Comparison of ENCODE assay signal across 9 cellular contexts in genomic region chr9:116156621-116157314, GRCh38. TPM values are rescaled to one million over a fixed set of nuclear protein-coding genes. Genes with fewer than 3 reads are reported as not detected.
DNase-seq lines count a peak whose midpoint lies in the region; ATAC-seq, FAIRE-seq and TF ChIP-seq lines count a peak whose summit lies in the region.
"Had no signal": no experiment of that assay in that cellular context is flagged by ENCODE, and none has a peak within 500 bp of the region (broad histone marks: within the 10 kb centered on the region; RNA-seq: fewer than 3 reads in every experiment).

No MANE protein-coding gene starts in this region.

- H3K79me2 ChIP-seq in H1 (ENCODE audit: control insufficient read depth in 1 of 2, insufficient read depth in 2 of 2, low read length in 2 of 2), result no peaks in the 10 kb centered on the region

- H3K4me2 ChIP-seq in H1 (ENCODE audit: insufficient read depth in 1 of 2, low read depth in 2 of 2, low read length in 2 of 2) (peak overlapping the region; percentile 75 to 95), mesenchymal stem cell (ENCODE audit: low read length, poor library complexity, severe bottlenecking) (peak overlapping the region; percentile 67)

- POLR2A ChIA-PET in H1 (lab: Charles Lee; ENCODE audit: partially characterized antibody), result interaction anchor here (0.8 kb wide), 1 partner anchor 178 kb away, joined by 3 read pairs; no protein-coding TSS in a partner anchor
- POLR2A ChIA-PET in T-cell (lab: Charles Lee), result no interaction called here

- no peaks in the 10 kb centered on the region for H3K36me3 ChIP-seq in H1 (ENCODE audit: control insufficient read depth in 2 of 4, insufficient read depth in 4 of 4, low read length in 3 of 4)
- peaks cover 7 to 32% of the 10 kb centered on the region in 2 experiments for H3K36me3 ChIP-seq in mesenchymal stem cell (ENCODE audit: control insufficient read depth in 1 of 2, insufficient read depth in 2 of 2, low read depth in 1 of 2, low read length in 2 of 2)

- H3K18ac ChIP-seq in H1 (ENCODE audit: extremely low read depth, low read length) (no peak overlapping the region; the same call in 1 of the 2 replicates), mesenchymal stem cell (ENCODE audit: low read depth in 1 of 2, low read length in 2 of 2) (peak overlapping the region; percentile 97 to 98)

- peaks cover 66 to 70% of the 10 kb centered on the region in 2 donors for H3K27me3 Mint-ChIP-seq in T-cell

- ATAC-seq in T-cell (replicated peaks in 1 of 4), result no peak

- H3K4me3 ChIP-seq in H1 (ENCODE audit: extremely low read depth in 1 of 4, insufficient read depth in 2 of 4, low read depth in 3 of 4, low read length in 4 of 4), result peak overlapping the region; percentile 1 to 55 (median 30); a peak in 6 of 8 replicates
- H3K4me3 ChIP-seq in mesenchymal stem cell (ENCODE audit: insufficient read depth in 1 of 2, low read depth in 1 of 2, low read length in 2 of 2), result peak overlapping the region; percentile 43 to 82

- H2BK12ac ChIP-seq in H1 (ENCODE audit: low read depth, low read length) (peak overlapping the region; percentile 43; the same call in 1 of the 2 replicates), mesenchymal stem cell (ENCODE audit: low read length in 2 of 2) (peak overlapping the region; percentile 62 to 95)

- DNase-seq in EH (ENCODE audit: low read depth) (peak; percentile 88), NCI-H345 treated with DMSO at 0.1 percent for 48 hours (lab: John Stamatoyannopoulos, UW; ENCODE audit: unreplicated experiment) (peak; percentile 84), H1 (ENCODE audit: low read depth in 1 of 2, low spot score in 2 of 2) (peak in 1 of 2 experiments; percentile 67), mesenchymal stem cell (peak; percentile 88), T-cell (no peak), cortex of kidney (lab: John Stamatoyannopoulos, UW) (no peak)
- no peak for DNase-seq in activated CD4-positive, alpha-beta T cell treated with anti-CD3 and anti-CD28 coated beads for 48 hours
- no peak for DNase-seq in activated CD4-positive, alpha-beta T cell treated with anti-CD3 and anti-CD28 coated beads, Interleukin-2, amount 50 U/mL, for 4 hours

- no peaks in the 10 kb centered on the region for H4K20me1 ChIP-seq in H1 (replicated peaks in 1 of 2; ENCODE audit: control insufficient read depth in 1 of 2, insufficient read depth in 2 of 2, low read length in 2 of 2)

- TF ChIP-seq CTCF in H1 (IDR thresholded peaks at IDR 0.05; ENCODE audit: control extremely low read depth in 1 of 3, insufficient read depth in 1 of 3, low read depth in 1 of 3, low read length in 3 of 3), result peak in 1 of 3 experiments; percentile 14; a peak in 2 of 4 replicates

- H2AFZ ChIP-seq in H1 (ENCODE audit: low read length), result no peak overlapping the region
- no peak overlapping the region for H2AFZ ChIP-seq in mesenchymal stem cell (ENCODE audit: low read depth, low read length)

- H3K79me1 ChIP-seq in H1 (ENCODE audit: low read depth, low read length) (no peaks in the 10 kb centered on the region), mesenchymal stem cell (replicated peaks; ENCODE audit: low read length, poor library complexity, severe bottlenecking) (peaks cover 10% of the 10 kb centered on the region)

- no peak overlapping the region for H4K5ac ChIP-seq in H1 (ENCODE audit: insufficient read length, low read depth, low read length)

- H4K91ac ChIP-seq in H1 (replicated peaks; ENCODE audit: insufficient read length, low read length) (no peak overlapping the region), mesenchymal stem cell (ENCODE audit: low read length) (peak overlapping the region; percentile 96)

- H3K9ac ChIP-seq in H1 (replicated peaks in 1 of 4; ENCODE audit: extremely low read depth in 1 of 4, low read depth in 3 of 4, low read length in 3 of 4) (no peak overlapping the region), mesenchymal stem cell (ENCODE audit: low read length) (peak overlapping the region; percentile 99)

- H3K23ac ChIP-seq in H1 (ENCODE audit: insufficient read length) (no peak overlapping the region), mesenchymal stem cell (ENCODE audit: low read length in 2 of 2) (peak overlapping the region; percentile 57 to 70)

- no peak overlapping the region for H3K4ac ChIP-seq in H1 (replicated peaks; ENCODE audit: insufficient read length, low read depth, low read length)
- H3K4ac ChIP-seq in mesenchymal stem cell (ENCODE audit: low read depth in 1 of 2, low read length in 2 of 2), result peak overlapping the region; percentile 93 to 94

- no peaks in the 10 kb centered on the region for H3K36me3 Mint-ChIP-seq in T-cell

- no peak overlapping the region for H3K56ac ChIP-seq in H1 (replicated peaks; ENCODE audit: insufficient read length, low read depth, low read length)

- H2AK5ac ChIP-seq in H1 (ENCODE audit: low read depth, low read length) (no peak overlapping the region), mesenchymal stem cell (ENCODE audit: low read length, severe bottlenecking) (peak overlapping the region; percentile 4)

- FAIRE-seq in H1 (lab: Jason Lieb, UNC), result peak; percentile 7
- FAIRE-seq: colon had no signal

- H2BK20ac ChIP-seq in H1 (ENCODE audit: low read length), result 0 out of 2 replicates have a peak overlapping the region, but pooled peaks have one; percentile 7

- H3K27ac ChIP-seq in H1 (ENCODE audit: low read depth, low read length), result no peak overlapping the region
- peak overlapping the region; percentile 93 for H3K27ac ChIP-seq in mesenchymal stem cell (ENCODE audit: low read length, poor library complexity, severe bottlenecking)

- H2BK5ac ChIP-seq in H1 (ENCODE audit: low read depth, low read length) (no peak overlapping the region), mesenchymal stem cell (ENCODE audit: low read depth, low read length, poor library complexity, severe bottlenecking) (peak overlapping the region; percentile 14)

- CTCF ChIA-PET in H1 (lab: Charles Lee; ENCODE audit: partially characterized antibody), result interaction anchor here (0.6 to 2.2 kb wide), 4 partner anchors 8 to 443 kb away, joined by 3 to 7 read pairs (median 4); no protein-coding TSS in a partner anchor
- CTCF ChIA-PET in T-cell (lab: Charles Lee), result no interaction called here

- H3K27ac Mint-ChIP-seq in T-cell, result no peak overlapping the region

- H3K27me3 ChIP-seq in H1 (replicated peaks in 1 of 4; ENCODE audit: control insufficient read depth in 3 of 4, extremely low read depth in 1 of 4, insufficient read depth in 3 of 4, low read length in 3 of 4) (peaks cover 8 to 39% (median 28%) of the 10 kb centered on the region in 4 experiments), mesenchymal stem cell (ENCODE audit: control insufficient read depth in 1 of 2, insufficient read depth in 1 of 2, low read length in 2 of 2) (no peaks in the 10 kb centered on the region)

- H3K4me1 ChIP-seq in H1 (replicated peaks in 1 of 4; ENCODE audit: control insufficient read depth in 3 of 4, insufficient read depth in 4 of 4, low read length in 3 of 4) (peaks cover 4 to 22% (median 8%) of the 10 kb centered on the region in 4 experiments; a peak in 5 of 7 replicates), mesenchymal stem cell (ENCODE audit: control insufficient read depth, insufficient read depth, low read depth, low read length) (peaks cover 15% of the 10 kb centered on the region)

- H2BK120ac ChIP-seq in H1 (replicated peaks; ENCODE audit: low read depth, low read length), result no peak overlapping the region
- H2BK120ac ChIP-seq in mesenchymal stem cell (ENCODE audit: low read depth, low read length), result peak overlapping the region; percentile 45

- H4K8ac ChIP-seq in H1 (ENCODE audit: extremely low read depth, insufficient read depth, low read length) (no peak overlapping the region), mesenchymal stem cell (ENCODE audit: low read length) (peak overlapping the region; percentile 94)

- no peaks in the 10 kb centered on the region for H3K9me3 Mint-ChIP-seq in T-cell

- no peaks in the 10 kb centered on the region for H3K9me3 ChIP-seq in H1 (ENCODE audit: insufficient read depth in 2 of 2, low read depth in 1 of 2, low read length in 1 of 2)
- no peaks in the 10 kb centered on the region for H3K9me3 ChIP-seq in mesenchymal stem cell (ENCODE audit: control insufficient read depth, low read length)

- 4% methylated on average over 24 of the region's 24 CpGs; no CpG with 5 or more reads in 1 of the 2 experiments for WGBS in H1 (ENCODE audit: extremely low coverage in 1 of 2, insufficient coverage in 1 of 2, insufficient read length in 1 of 2, insufficient replicate concordance in 2 of 2, low coverage in 1 of 2, low lambda C conversion rate in 2 of 2, missing lambda C conversion rate in 1 of 2), 2 experiments
- 3% methylated on average over 22 of the region's 24 CpGs for WGBS in mesenchymal stem cell

- TF ChIP-seq POLR2A in H1 (IDR thresholded peaks at IDR 0.05; ENCODE audit: control extremely low read depth in 1 of 2, low read depth in 2 of 2, low read length in 2 of 2), result no peak

- no peak; a peak in 1 of 4 replicates for TF ChIP-seq RAD21 in H1 (IDR thresholded peaks at IDR 0.05 in 1 of 2, conservative IDR thresholded peaks at IDR 0.05 in 1 of 2; ENCODE audit: low read depth in 2 of 2, low read length in 2 of 2)

- H3K4me3 Mint-ChIP-seq in T-cell, result no peak overlapping the region

- no peak for TF ChIP-seq EP300 in H1 (IDR thresholded peaks at IDR 0.05; ENCODE audit: borderline replicate concordance in 1 of 2, low read depth in 2 of 2, low read length in 2 of 2)

- H3K4me1 Mint-ChIP-seq in T-cell, result peaks cover 13 to 14% (median 13%) of the 10 kb centered on the region in 3 donors

- peaks cover 22% of the 10 kb centered on the region for H3K23me2 ChIP-seq in H1 (ENCODE audit: low read depth, low read length)

- H3K14ac ChIP-seq in H1 (ENCODE audit: insufficient read length) (no peak overlapping the region), mesenchymal stem cell (ENCODE audit: low read length in 2 of 2) (peak overlapping the region in 1 of 2 experiments; percentile 35)

- peak overlapping the region; percentile 92; the same call in 1 of the 2 replicates for H2BK15ac ChIP-seq in H1 (ENCODE audit: low read length)
- H2BK15ac ChIP-seq in mesenchymal stem cell (ENCODE audit: low read depth, poor library complexity, severe bottlenecking), result peak overlapping the region; percentile 58

TF ChIP-seq in H1, 55 proteins besides CTCF, POLR2A, EP300 and RAD21 (continues in another document):
- 0 out of 2 replicates have a peak, but pooled peaks have one; percentile 38 for TF ChIP-seq YY1 (IDR thresholded peaks at IDR 0.05; ENCODE audit: low read depth, low read length)
- no peak for TF ChIP-seq CHD1 (IDR thresholded peaks at IDR 0.05; ENCODE audit: low read depth, low read length)

RNA-seq across cellular contexts. Expression of gene PAPPA, which starts 3.2 kb away (rescaled TPM):
- total RNA-seq in H1 (2021; fragmentation: NEBNext Ultra II Directional; extraction: Animal tissue kit (Norgen Biotek cat#: 25700)), result 0.63 and 1.2 TPM in 2 replicates
- polyA plus RNA-seq in H1 (2011; rRNA removed), result 0.18 and 0.31 TPM in 2 replicates
- 0.26 TPM for polyA plus RNA-seq in H1 (2011; cell fraction: cytosol; rRNA removed)
- polyA plus RNA-seq in H1 (2011; cell fraction: nucleus; rRNA removed), result 1.1 TPM
- polyA plus RNA-seq in H1 (2012, experiment 1 of 2), result 0.15 to 0.62 TPM (median 0.27 TPM) in 4 replicates
- polyA plus RNA-seq in H1 (2012, experiment 2 of 2), result 0.03 TPM
- polyA plus RNA-seq in H1 (2013, experiment 1 of 2), result 0.47 TPM
- polyA plus RNA-seq in H1 (2013, experiment 2 of 2), result 0.40 TPM
- polyA minus RNA-seq in H1 (2011; rRNA and poly(A)+ RNA removed), result 1.2 and 1.8 TPM in 2 replicates
- 0.37 TPM for polyA minus RNA-seq in H1 (2011; cell fraction: cytosol; rRNA and poly(A)+ RNA removed)
- 3.4 TPM for polyA minus RNA-seq in H1 (2011; cell fraction: nucleus; rRNA and poly(A)+ RNA removed)
- polyA plus RNA-seq in mesenchymal stem cell (2013, experiment 1 of 2), result 90.6 TPM
- polyA plus RNA-seq in mesenchymal stem cell (2013, experiment 2 of 2), result 85.6 TPM
- under 1 TPM in 3 of 5 donors, not detected in 2; 0.03 to 0.09 (median 0.07) TPM for total RNA-seq in T-cell

Comparison
In these comparisons a context has a peak if more than half of its experiments do, and no peak if none do; other contexts are left out.
1. DNase-seq: peak in EH (single experiment), NCI-H345 treated with DMSO at 0.1 percent for 48 hours (single experiment) and mesenchymal stem cell (single experiment); none in activated CD4-positive, alpha-beta T cell treated with anti-CD3 and anti-CD28 coated beads for 48 hours (single experiment), T-cell (0 of 34), cortex of kidney (single experiment) and activated CD4-positive, alpha-beta T cell treated with anti-CD3 and anti-CD28 coated beads, Interleukin-2, amount 50 U/mL, for 4 hours (0 of 2).